Comparison of ENCODE assay signal across 8 cellular contexts in genomic region chr16:8720080-8720966, GRCh38. TPM values are rescaled to one million over a fixed set of nuclear protein-coding genes. Genes with fewer than 3 reads are reported as not detected.
A peak's percentile ranks its signal among the peaks of the same experiment; 100 is the strongest.
DNase-seq lines count a peak whose midpoint lies in the region; ATAC-seq and TF ChIP-seq lines count a peak whose summit lies in the region.

No MANE protein-coding gene starts in this region.

- H3K4me3 ChIP-seq in adrenal gland (no peak overlapping the region), mucosa of descending colon (no peak overlapping the region)

- WGBS in adrenal gland, 4 donors: 35 to 46% (median 41%) methylated on average over 10 to 14 of the region's 14 CpGs

- no peak overlapping the region for H3K4me3 Mint-ChIP-seq in type B pancreatic cell
- H3K4me3 Mint-ChIP-seq in activated naive CD8-positive, alpha-beta T cell treated with anti-CD3 and anti-CD28 coated beads for 36 hours: no peak overlapping the region

- no peaks in the 10 kb centered on the region for H3K9me3 Mint-ChIP-seq in type B pancreatic cell
- no peaks in the 10 kb centered on the region for H3K9me3 Mint-ChIP-seq in activated naive CD8-positive, alpha-beta T cell treated with anti-CD3 and anti-CD28 coated beads for 36 hours

- H3K4me1 ChIP-seq in adrenal gland (replicated peaks in 1 of 2) (peaks cover 0 to 16% of the 10 kb centered on the region in 2 donors), mucosa of descending colon (ENCODE audit: low read depth) (peaks cover 11% of the 10 kb centered on the region)

- H3K36me3 Mint-ChIP-seq in type B pancreatic cell: peaks cover 2% of the 10 kb centered on the region
- peaks cover 3% of the 10 kb centered on the region for H3K36me3 Mint-ChIP-seq in activated naive CD8-positive, alpha-beta T cell treated with anti-CD3 and anti-CD28 coated beads for 36 hours

- no peaks in the 10 kb centered on the region for H3K36me3 ChIP-seq in adrenal gland (replicated peaks in 1 of 2)
- H3K36me3 ChIP-seq in mucosa of descending colon (ENCODE audit: low read depth): no peaks in the 10 kb centered on the region

- TF ChIP-seq CTCF in adrenal gland (IDR thresholded peaks at IDR 0.05): no peak
- no peak for TF ChIP-seq CTCF in mucosa of descending colon (IDR thresholded peaks at IDR 0.05)
- no peak for TF ChIP-seq CTCF in type B pancreatic cell (conservative IDR thresholded peaks at IDR 0.05)

- H3K27me3 ChIP-seq in adrenal gland: no peaks in the 10 kb centered on the region

- peaks cover 11% of the 10 kb centered on the region for H3K4me1 Mint-ChIP-seq in type B pancreatic cell (ENCODE audit: unreplicated experiment)
- H3K4me1 Mint-ChIP-seq in activated naive CD8-positive, alpha-beta T cell treated with anti-CD3 and anti-CD28 coated beads for 36 hours: peaks cover 3% of the 10 kb centered on the region

- H3K27me3 Mint-ChIP-seq in type B pancreatic cell: no peaks in the 10 kb centered on the region
- H3K27me3 Mint-ChIP-seq in activated naive CD8-positive, alpha-beta T cell treated with anti-CD3 and anti-CD28 coated beads for 36 hours: no peaks in the 10 kb centered on the region

- no peak for TF ChIP-seq POLR2A in adrenal gland (IDR thresholded peaks at IDR 0.05)

- peak overlapping the region in 1 of 5 donors; percentile 42 for H3K27ac ChIP-seq in adrenal gland

- DNase-seq in DMS53 treated with DMSO at 0.1 percent for 48 hours (lab: John Stamatoyannopoulos, UW; ENCODE audit: unreplicated experiment) (peak; percentile 76), NCI-H187 (lab: John Stamatoyannopoulos, UW) (peak; percentile 78 to 80), adrenal gland (peak; percentile 22 to 83 (median 51)), mucosa of descending colon (no peak), type B pancreatic cell (ENCODE audit: extremely low spot score, unreplicated experiment) (no peak)
- no peak for DNase-seq in activated CD8-positive, alpha-beta memory T cell treated with anti-CD3 and anti-CD28 coated beads, Interleukin-2, amount 50 U/mL, for 4 hours
- no peak for DNase-seq in activated naive CD8-positive, alpha-beta T cell treated with anti-CD3 and anti-CD28 coated beads for 36 hours

- ATAC-seq in mucosa of descending colon (peak; percentile 56), GM21723 (IDR thresholded peaks at IDR 0.05; ENCODE audit: unreplicated experiment) (no peak)

- intact Hi-C loops in adrenal gland (cut with DNase I): no loop called here
- intact Hi-C loops in mucosa of descending colon (cut with DNase I, micrococcal nuclease): no loop called here

- H3K27ac Mint-ChIP-seq in type B pancreatic cell: no peak overlapping the region
- H3K27ac Mint-ChIP-seq in activated naive CD8-positive, alpha-beta T cell treated with anti-CD3 and anti-CD28 coated beads for 36 hours: no peak overlapping the region

- H3K9me3 ChIP-seq in adrenal gland (replicated peaks in 1 of 3) (peaks cover 0 to 3% (median 0%) of the 10 kb centered on the region in 3 donors), mucosa of descending colon (peaks cover 4% of the 10 kb centered on the region)

RNA-seq across cellular contexts. Expression of gene ABAT, which starts 45.9 kb away (rescaled TPM):
- 10 to 100 TPM; 22.5 to 55.0 (median 28.5) TPM for total RNA-seq in adrenal gland
- 10 to 100 TPM; 12.1 to 37.4 (median 26.1) TPM for polyA plus RNA-seq in adrenal gland
- 10 to 100 TPM; 12.1 to 25.5 (median 16.5) TPM for total RNA-seq in mucosa of descending colon
- 21.1 and 32.1 TPM in 2 replicates for total RNA-seq in type B pancreatic cell (ENCODE audit: low replicate concordance)
- total RNA-seq in activated naive CD8-positive, alpha-beta T cell treated with anti-CD3 and anti-CD28 coated beads for 36 hours: 1 to 10 TPM; 4.1 to 4.8 TPM

Comparison
In these comparisons a context has a peak if more than half of its experiments do, and no peak if none do; other contexts are left out.
1. DNase-seq: peak in DMS53 treated with DMSO at 0.1 percent for 48 hours (single experiment), NCI-H187 (2 of 2) and adrenal gland (7 of 7); none in mucosa of descending colon (0 of 3), activated CD8-positive, alpha-beta memory T cell treated with anti-CD3 and anti-CD28 coated beads, Interleukin-2, amount 50 U/mL, for 4 hours (single experiment), type B pancreatic cell (single experiment) and activated naive CD8-positive, alpha-beta T cell treated with anti-CD3 and anti-CD28 coated beads for 36 hours (single experiment).